ENCODE assay signal across 7 cellular contexts in genomic region chr19:3029070-3029923, GRCh38. TPM values are rescaled to one million over a fixed set of nuclear protein-coding genes. Genes with fewer than 3 reads are reported as not detected.
A peak's percentile ranks its signal among the peaks of the same experiment; 100 is the strongest.
DNase-seq lines count a peak whose midpoint lies in the region; ATAC-seq and TF ChIP-seq lines count a peak whose summit lies in the region.

Gene TLE2 (minus strand): TSS chr19:3029280. CDS start chr19:3028904, 376 bp downstream.

- peaks cover 49% of the 10 kb centered on the region for H3K27me3 Mint-ChIP-seq in activated T-helper 1 cell treated with anti-CD3 and anti-CD28 coated beads, Interleukin-12 subunit alpha, Interleukin-12 subunit beta, Interleukin-2, Interleukin-4 antibody, amounts not matched to agents 30 ng/mL and 10 ng/mL and 1 ng/mL, durations not matched to agents 14 hours and 24 hours and 36 hours (ENCODE audit: insufficient read depth)

- H3K4me3 ChIP-seq in HCT116 (replicated peaks in 1 of 2; ENCODE audit: low read depth in 1 of 2, low read length in 2 of 2) (peak within 1 kb of the TSS; percentile 64 to 71), skeletal muscle satellite cell (ENCODE audit: low read length) (peak within 1 kb of the TSS; percentile 55)

- DNase-seq in HCT116 (ENCODE audit: low read depth, low spot score) (no peak), left ventricle myocardium superior (peak; percentile 50), NCI-H146 treated with DMSO at 0.1 percent for 48 hours (lab: John Stamatoyannopoulos, UW; ENCODE audit: unreplicated experiment) (no peak)
- DNase-seq in activated T-helper 1 cell treated with anti-CD3 and anti-CD28 coated beads, Interleukin-12 subunit alpha, Interleukin-12 subunit beta, Interleukin-2, Interleukin-4 antibody, amounts not matched to agents 30 ng/mL and 10 ng/mL and 1 ng/mL, durations not matched to agents 14 hours and 24 hours and 36 hours (ENCODE audit: low spot score): no peak
- no peak for DNase-seq in effector CD4-positive, alpha-beta T cell

- TF ChIP-seq RAD21 in HCT116 (IDR thresholded peaks at IDR 0.05; ENCODE audit: low read depth): no peak

- no peaks in the 10 kb centered on the region for H3K36me3 ChIP-seq in HCT116 (ENCODE audit: control insufficient read depth in 1 of 2, insufficient read depth in 2 of 2, low read length in 2 of 2)
- H3K36me3 ChIP-seq in skeletal muscle satellite cell (ENCODE audit: insufficient read depth, low read length): no peaks in the 10 kb centered on the region

- no peaks in the 10 kb centered on the region for H3K9me2 ChIP-seq in HCT116 (ENCODE audit: insufficient read depth)

- H3K4me2 ChIP-seq in HCT116 (ENCODE audit: low read length): peak within 1 kb of the TSS; percentile 79
- peak within 1 kb of the TSS; percentile 75 for H3K4me2 ChIP-seq in skeletal muscle satellite cell (ENCODE audit: low read length)

- ATAC-seq in HCT116: peak; percentile 73
- peak; percentile 66 for ATAC-seq in left ventricle myocardium superior
- ATAC-seq in GM18519 (IDR thresholded peaks at IDR 0.05; ENCODE audit: low FRiP score, unreplicated experiment): no peak

- H4K20me1 ChIP-seq in HCT116 (ENCODE audit: insufficient read depth): no peaks in the 10 kb centered on the region

- H3K9me3 Mint-ChIP-seq in activated T-helper 1 cell treated with anti-CD3 and anti-CD28 coated beads, Interleukin-12 subunit alpha, Interleukin-12 subunit beta, Interleukin-2, Interleukin-4 antibody, amounts not matched to agents 30 ng/mL and 10 ng/mL and 1 ng/mL, durations not matched to agents 14 hours and 24 hours and 36 hours: no peaks in the 10 kb centered on the region

- H3K9ac ChIP-seq in HCT116 (ENCODE audit: low read length) (peak within 1 kb of the TSS; percentile 65), skeletal muscle satellite cell (ENCODE audit: low read depth, low read length) (no peak within 1 kb of the TSS)

- no peaks in the 10 kb centered on the region; the same call in 1 of the 2 replicates for H3K27me3 ChIP-seq in HCT116 (ENCODE audit: insufficient read depth, low read length)
- peaks cover 65% of the 10 kb centered on the region for H3K27me3 ChIP-seq in skeletal muscle satellite cell (ENCODE audit: control insufficient read depth, insufficient read depth, low read length)

- H3K36me3 Mint-ChIP-seq in activated T-helper 1 cell treated with anti-CD3 and anti-CD28 coated beads, Interleukin-12 subunit alpha, Interleukin-12 subunit beta, Interleukin-2, Interleukin-4 antibody, amounts not matched to agents 30 ng/mL and 10 ng/mL and 1 ng/mL, durations not matched to agents 14 hours and 24 hours and 36 hours (ENCODE audit: low read depth): no peaks in the 10 kb centered on the region

- POLR2A ChIA-PET in HCT116 (lab: Charles Lee): no interaction called here

- H3K27ac Mint-ChIP-seq in activated T-helper 1 cell treated with anti-CD3 and anti-CD28 coated beads, Interleukin-12 subunit alpha, Interleukin-12 subunit beta, Interleukin-2, Interleukin-4 antibody, amounts not matched to agents 30 ng/mL and 10 ng/mL and 1 ng/mL, durations not matched to agents 14 hours and 24 hours and 36 hours: no peak within 1 kb of the TSS

- H3K27ac ChIP-seq in HCT116 (ENCODE audit: low read depth, low read length): peak within 1 kb of the TSS; percentile 51; the same call in 1 of the 2 replicates

- RAD21 ChIA-PET in HCT116 (lab: Charles Lee; ENCODE audit: low non-redundant PET in 1 of 2, low total read pairs in 2 of 2, uncharacterized antibody in 2 of 2, unreplicated experiment in 2 of 2): no interaction called here

- no peak for TF ChIP-seq CTCF in HCT116 (IDR thresholded peaks at IDR 0.05 in 2 of 3, conservative IDR thresholded peaks at IDR 0.05 in 1 of 3; ENCODE audit: borderline replicate concordance in 1 of 3, insufficient read depth in 1 of 3, low read depth in 2 of 3, low read length in 2 of 3)

- no peaks in the 10 kb centered on the region for H3K79me2 ChIP-seq in HCT116 (ENCODE audit: insufficient read depth, low read length)

- TF ChIP-seq POLR2A in HCT116 (IDR thresholded peaks at IDR 0.05; ENCODE audit: borderline replicate concordance, extremely low read depth, insufficient read depth, insufficient read length): no peak

- no TSS peak for BruUV-seq in HCT116 (replicated peaks; lab: Mats Ljungman, UMichigan)

- no peak within 1 kb of the TSS for H2AFZ ChIP-seq in HCT116 (ENCODE audit: low read depth, low read length, poor library complexity, severe bottlenecking)

- no peaks in the 10 kb centered on the region for H3K9me3 ChIP-seq in HCT116 (ENCODE audit: control insufficient read depth in 1 of 2, insufficient read depth in 1 of 2, low read depth in 1 of 2, low read length in 2 of 2)
- no peaks in the 10 kb centered on the region for H3K9me3 ChIP-seq in skeletal muscle satellite cell (replicated peaks; ENCODE audit: low read length)

- H3K4me1 ChIP-seq in HCT116 (ENCODE audit: control insufficient read depth in 1 of 2, insufficient read depth in 2 of 2, low read length in 2 of 2) (peaks cover 1 to 27% of the 10 kb centered on the region in 2 experiments; a peak in 3 of 4 replicates), skeletal muscle satellite cell (ENCODE audit: control insufficient read depth, insufficient read depth, low read length) (no peaks in the 10 kb centered on the region)

- H3K4me1 Mint-ChIP-seq in activated T-helper 1 cell treated with anti-CD3 and anti-CD28 coated beads, Interleukin-12 subunit alpha, Interleukin-12 subunit beta, Interleukin-2, Interleukin-4 antibody, amounts not matched to agents 30 ng/mL and 10 ng/mL and 1 ng/mL, durations not matched to agents 14 hours and 24 hours and 36 hours (ENCODE audit: low read depth): peaks cover 7% of the 10 kb centered on the region

- intact Hi-C loops in HCT116 (cut with micrococcal nuclease) (no loop called here), left ventricle myocardium superior (cut with micrococcal nuclease) (no loop called here)
- intact Hi-C loops in activated T-helper 1 cell treated with anti-CD3 and anti-CD28 coated beads, Interleukin-12 subunit alpha, Interleukin-12 subunit beta, Interleukin-2, Interleukin-4 antibody, amounts not matched to agents 30 ng/mL and 10 ng/mL and 1 ng/mL, durations not matched to agents 14 hours and 24 hours and 36 hours (cut with micrococcal nuclease): no loop called here

- CTCF ChIA-PET in HCT116 (lab: Charles Lee): no interaction called here

- H3K4me3 Mint-ChIP-seq in activated T-helper 1 cell treated with anti-CD3 and anti-CD28 coated beads, Interleukin-12 subunit alpha, Interleukin-12 subunit beta, Interleukin-2, Interleukin-4 antibody, amounts not matched to agents 30 ng/mL and 10 ng/mL and 1 ng/mL, durations not matched to agents 14 hours and 24 hours and 36 hours: peak within 1 kb of the TSS; percentile 69

TF ChIP-seq in HCT116, 20 proteins besides CTCF, POLR2A, EP300 and RAD21:
- no peak for TF ChIP-seq SRF (IDR thresholded peaks at IDR 0.05; ENCODE audit: low read depth)
- TF ChIP-seq JUND (IDR thresholded peaks at IDR 0.05): no peak
- no peak for TF ChIP-seq EZH2phosphoT487 (IDR thresholded peaks at IDR 0.05; ENCODE audit: borderline replicate concordance)
- TF ChIP-seq ATF3 (IDR thresholded peaks at IDR 0.05): no peak
- TF ChIP-seq ELF1 (IDR thresholded peaks at IDR 0.05; ENCODE audit: borderline replicate concordance, low read depth): no peak
- TF ChIP-seq SP1 (IDR thresholded peaks at IDR 0.05; ENCODE audit: low read depth): no peak
- no peak for TF ChIP-seq POLR2AphosphoS5 (IDR thresholded peaks at IDR 0.05; ENCODE audit: low read depth, low read length)
- TF ChIP-seq EZH2 (IDR thresholded peaks at IDR 0.05): no peak
- TF ChIP-seq CEBPB (IDR thresholded peaks at IDR 0.05; ENCODE audit: low read depth): no peak
- TF ChIP-seq MAX (IDR thresholded peaks at IDR 0.05): no peak
- no peak for TF ChIP-seq YY1 (IDR thresholded peaks at IDR 0.05; ENCODE audit: extremely low read depth, insufficient replicate concordance, low read depth, low read length)
- TF ChIP-seq EGR1 (IDR thresholded peaks at IDR 0.05; ENCODE audit: low read depth): no peak
- TF ChIP-seq ZFX (IDR thresholded peaks at IDR 0.05): no peak
- no peak for TF ChIP-seq TCF7L2 (IDR thresholded peaks at IDR 0.05; ENCODE audit: borderline replicate concordance, extremely low read depth, insufficient read depth, insufficient read length)
- TF ChIP-seq CBX3 (IDR thresholded peaks at IDR 0.05; ENCODE audit: low read depth): no peak
- no peak for TF ChIP-seq SIN3A (IDR thresholded peaks at IDR 0.05; ENCODE audit: low read depth)

RNA-seq across cellular contexts. Expression of gene TLE2, which starts in this region (rescaled TPM):
- total RNA-seq in HCT116 (2021; ENCODE audit: unreplicated experiment) (35.6 TPM), left ventricle myocardium superior (66.5 TPM)
- 41.3 and 49.3 TPM in 2 replicates for polyA plus RNA-seq in HCT116 (2012)
- total RNA-seq in activated T-helper 1 cell treated with anti-CD3 and anti-CD28 coated beads, Interleukin-12 subunit alpha, Interleukin-12 subunit beta, Interleukin-2, Interleukin-4 antibody, amounts not matched to agents 30 ng/mL and 10 ng/mL and 1 ng/mL, durations not matched to agents 14 hours and 24 hours and 36 hours: 0.78 and 1.1 TPM in 2 replicates
- total RNA-seq in skeletal muscle satellite cell (2012; rRNA removed): 0.44 and 0.76 TPM in 2 replicates

Comparison
In these comparisons a context has a peak if more than half of its experiments do, and no peak if none do; other contexts are left out.
1. RNA of gene TLE2 (total RNA-seq): 66.5 TPM in left ventricle myocardium superior (single experiment) and 35.6 TPM in HCT116 (single experiment); 0.78 to 1.1 TPM in activated T-helper 1 cell treated with anti-CD3 and anti-CD28 coated beads, Interleukin-12 subunit alpha, Interleukin-12 subunit beta, Interleukin-2, Interleukin-4 antibody, amounts not matched to agents 30 ng/mL and 10 ng/mL and 1 ng/mL, durations not matched to agents 14 hours and 24 hours and 36 hours; every median in the first group is over 10 times any median in the second.